Comparison of ENCODE assay signal across 22 cellular contexts in genomic region chr14:101105045-101105444, GRCh38.
"Had no signal": no experiment of that assay in that cellular context is flagged by ENCODE, and none has a peak within 500 bp of the region (broad histone marks: within the 10 kb centered on the region; RNA-seq: fewer than 3 reads in every experiment).

No MANE protein-coding gene starts in this region.

- H3K27me3 ChIP-seq: colonic mucosa, right lobe of liver, transverse colon had no signal

- H3K27ac Mint-ChIP-seq: immature natural killer cell; naive B cell; nephron; stimulated activated naive B cell treated with anti-CD40 and anti-IgM and Interleukin-4, amounts not matched to agents 10 μg/mL and 1 μg/mL and 100 μg/mL, for 72 hours; stimulated activated naive CD8-positive, alpha-beta T cell treated with anti-CD3 and anti-CD28 coated beads, Interleukin-15, amount 100 ng/mL, for 72 hours had no signal

- H3K27me3 Mint-ChIP-seq: stimulated activated naive CD8-positive, alpha-beta T cell treated with anti-CD3 and anti-CD28 coated beads, Interleukin-15, amount 100 ng/mL, for 72 hours had no signal

- H3K27ac ChIP-seq: colonic mucosa, epithelial cell of prostate, esophagus squamous epithelium, gastroesophageal sphincter, lower lobe of right lung, parathyroid adenoma, prostate gland, right lobe of liver, thoracic aorta, transverse colon had no signal

- H3K4me1 ChIP-seq: colonic mucosa, esophagus squamous epithelium, gastroesophageal sphincter, lower lobe of right lung, parathyroid adenoma, prostate gland, right lobe of liver, transverse colon had no signal

- DNase-seq: caudate nucleus; colonic mucosa; effector CD8-positive, alpha-beta T cell; esophagus squamous epithelium; foreskin fibroblast; glutamatergic neuron; immature natural killer cell; lower lobe of right lung; mesenchymal stem cell; naive B cell; stimulated activated CD4-positive, alpha-beta T cell treated with anti-CD3 and anti-CD28 coated beads, Interleukin-2, amount 100 ng/mL, for 24 hours; stimulated activated CD4-positive, alpha-beta T cell treated with anti-CD3 and anti-CD28 coated beads, Interleukin-4, amount 100 ng/mL, for 4 hours; stimulated activated naive B cell treated with anti-CD40 and anti-IgM and Interleukin-4, amounts not matched to agents 10 μg/mL and 1 μg/mL and 100 μg/mL, for 72 hours; stimulated activated naive CD8-positive, alpha-beta T cell treated with anti-CD3 and anti-CD28 coated beads, Interleukin-15, amount 100 ng/mL, for 72 hours; transverse colon had no signal

- H3K36me3 Mint-ChIP-seq: immature natural killer cell; naive B cell; stimulated activated naive B cell treated with anti-CD40 and anti-IgM and Interleukin-4, amounts not matched to agents 10 μg/mL and 1 μg/mL and 100 μg/mL, for 72 hours had no signal

- ATAC-seq: gastroesophageal sphincter; lower lobe of right lung; right lobe of liver; stimulated activated naive B cell treated with anti-CD40 and anti-IgM and Interleukin-4, amounts not matched to agents 10 μg/mL and 1 μg/mL and 100 μg/mL, for 72 hours; stimulated activated naive CD8-positive, alpha-beta T cell treated with anti-CD3 and anti-CD28 coated beads, Interleukin-15, amount 100 ng/mL, for 72 hours had no signal

- H3K4me3 ChIP-seq: colonic mucosa, esophagus squamous epithelium, gastroesophageal sphincter, lower lobe of right lung, prostate gland, right lobe of liver, thoracic aorta, transverse colon had no signal

- H3K36me3 ChIP-seq: colonic mucosa, esophagus squamous epithelium, gastroesophageal sphincter, lower lobe of right lung, prostate gland, right lobe of liver, thoracic aorta, transverse colon had no signal

- H3K9me3 ChIP-seq: colonic mucosa, lower lobe of right lung, prostate gland, right lobe of liver, transverse colon had no signal

- H3K4me1 Mint-ChIP-seq: immature natural killer cell; naive B cell; nephron; stimulated activated naive B cell treated with anti-CD40 and anti-IgM and Interleukin-4, amounts not matched to agents 10 μg/mL and 1 μg/mL and 100 μg/mL, for 72 hours; stimulated activated naive CD8-positive, alpha-beta T cell treated with anti-CD3 and anti-CD28 coated beads, Interleukin-15, amount 100 ng/mL, for 72 hours had no signal

- H3K4me3 Mint-ChIP-seq: immature natural killer cell; naive B cell; nephron; stimulated activated naive B cell treated with anti-CD40 and anti-IgM and Interleukin-4, amounts not matched to agents 10 μg/mL and 1 μg/mL and 100 μg/mL, for 72 hours; stimulated activated naive CD8-positive, alpha-beta T cell treated with anti-CD3 and anti-CD28 coated beads, Interleukin-15, amount 100 ng/mL, for 72 hours had no signal
